30 cellular contexts compared by ENCODE assay signal in the genomic region with DNA sequence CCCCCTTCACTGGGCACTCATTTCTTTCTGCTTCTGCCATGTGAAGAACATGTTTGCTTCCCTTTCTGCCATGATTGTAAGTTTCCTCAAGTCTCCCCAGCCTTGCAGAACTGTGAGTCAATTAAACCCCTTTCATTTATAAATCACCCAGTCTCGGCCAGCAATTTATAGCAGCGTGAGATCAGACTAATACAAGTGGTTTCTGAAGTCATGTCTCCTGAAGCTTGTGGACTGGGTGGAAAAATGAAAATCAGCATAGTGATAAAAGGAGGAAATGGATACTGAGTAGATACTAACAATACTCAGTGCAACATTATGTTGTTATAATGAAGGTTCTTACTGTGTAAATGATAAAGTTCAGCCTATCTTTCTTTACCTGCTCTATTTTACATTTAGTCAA. TPM values are rescaled to one million over a fixed set of nuclear protein-coding genes. Genes with fewer than 3 reads are reported as not detected.
A peak's percentile ranks its signal among the peaks of the same experiment; 100 is the strongest.
DNase-seq lines count a peak whose midpoint lies in the region; ATAC-seq, FAIRE-seq and TF ChIP-seq lines count a peak whose summit lies in the region.
"Had no signal": no experiment of that assay in that cellular context is flagged by ENCODE, and none has a peak within 500 bp of the region (broad histone marks: within the 10 kb centered on the region; RNA-seq: fewer than 3 reads in every experiment).

No MANE protein-coding gene starts in this region.

- no peak overlapping the region for H2AFZ ChIP-seq in GM12878 (ENCODE audit: control insufficient read depth, low read depth, low read length)
- H2AFZ ChIP-seq: hepatocyte had no signal

- H3K4me3 ChIP-seq in GM12878: no peak overlapping the region
- no peak overlapping the region for H3K4me3 ChIP-seq in BE2C (ENCODE audit: low read depth, low read length)
- H3K4me3 ChIP-seq: gastroesophageal sphincter, hepatocyte, SJCRH30 had no signal

- peaks cover 32% of the 10 kb centered on the region for H3K36me3 Mint-ChIP-seq in stimulated activated effector memory CD8-positive, alpha-beta T cell treated with anti-CD3 and anti-CD28 coated beads, Interleukin-12 subunit alpha, Interleukin-12 subunit beta, amount 100 ng/mL, for 72 hours

- H3K9me3 Mint-ChIP-seq in stimulated activated effector memory CD8-positive, alpha-beta T cell treated with anti-CD3 and anti-CD28 coated beads, Interleukin-12 subunit alpha, Interleukin-12 subunit beta, amount 100 ng/mL, for 72 hours: no peaks in the 10 kb centered on the region
- H3K9me3 Mint-ChIP-seq: activated T-cell treated with anti-CD3 and anti-CD28 coated beads, Interleukin-2, amount 50 U/mL, for 72 hours; CD4-positive, alpha-beta T cell; nephron progenitor cell; stimulated activated naive B cell treated with anti-CD40 and anti-IgM and Interleukin-4, amounts not matched to agents 10 μg/mL and 1 μg/mL and 100 μg/mL, for 72 hours; T-cell had no signal

- H3K27ac Mint-ChIP-seq in stimulated activated effector memory CD8-positive, alpha-beta T cell treated with anti-CD3 and anti-CD28 coated beads, Interleukin-12 subunit alpha, Interleukin-12 subunit beta, amount 100 ng/mL, for 72 hours: peak overlapping the region; percentile 11
- H3K27ac Mint-ChIP-seq: activated T-cell treated with anti-CD3 and anti-CD28 coated beads, Interleukin-2, amount 50 U/mL, for 72 hours; CD4-positive, alpha-beta T cell; nephron progenitor cell; stimulated activated naive B cell treated with anti-CD40 and anti-IgM and Interleukin-4, amounts not matched to agents 10 μg/mL and 1 μg/mL and 100 μg/mL, for 72 hours; T-cell had no signal

- peak; percentile 10 for DNase-seq in NCI-H2227 (lab: John Stamatoyannopoulos, UW; ENCODE audit: unreplicated experiment)
- no peak for DNase-seq in NCI-H2227 treated with DMSO at 0.1 percent for 48 hours (lab: John Stamatoyannopoulos, UW)
- no peak for DNase-seq in GM12878 (ENCODE audit: low read depth, low spot score)
- no peak for DNase-seq in stimulated activated effector memory CD8-positive, alpha-beta T cell treated with anti-CD3 and anti-CD28 coated beads, Interleukin-12 subunit alpha, Interleukin-12 subunit beta, amount 100 ng/mL, for 72 hours (ENCODE audit: low spot score in 2 of 2)
- no peak for DNase-seq in UCSD-AML1 (lab: John Stamatoyannopoulos, UW; ENCODE audit: unreplicated experiment)
- no peak for DNase-seq in BE2C
- DNase-seq: 8988T; activated CD4-positive, alpha-beta T cell treated with anti-CD3 and anti-CD28 coated beads, Interleukin-2, amount 50 U/mL, for 1 hour; activated CD4-positive, CD25-positive, alpha-beta regulatory T cell; activated naive CD4-positive, alpha-beta T cell; activated T-cell treated with anti-CD3 and anti-CD28 coated beads, Interleukin-2, amount 50 U/mL, for 72 hours; amniotic stem cell; CD4-positive, alpha-beta T cell; effector CD4-positive, alpha-beta T cell; HCEC 1CT; Kasumi-1; left cardiac atrium; NCI-H1694 treated with DMSO at 0.1 percent for 48 hours; NCI-H510A; nephron progenitor cell; RPMI8226; SJCRH30; stimulated activated naive B cell treated with anti-CD40 and anti-IgM and Interleukin-4, amounts not matched to agents 10 μg/mL and 1 μg/mL and 100 μg/mL, for 72 hours; T-cell had no signal

- no peaks in the 10 kb centered on the region for H3K27me3 ChIP-seq in GM12878 (replicated peaks in 1 of 2; ENCODE audit: control insufficient read depth in 2 of 2, insufficient read depth in 2 of 2, low read length in 1 of 2)
- H3K27me3 ChIP-seq in BE2C: no peaks in the 10 kb centered on the region
- H3K27me3 ChIP-seq: gastroesophageal sphincter, hepatocyte, SJCRH30 had no signal

- no TSS peak for BruUV-seq in GM12878 (replicated peaks; lab: Mats Ljungman, UMichigan)

- H3K79me2 ChIP-seq in GM12878 (ENCODE audit: control insufficient read depth, insufficient read depth, low read length): no peaks in the 10 kb centered on the region
- H3K79me2 ChIP-seq: hepatocyte had no signal

- no peak for FAIRE-seq in GM12878 (lab: Jason Lieb, UNC)
- FAIRE-seq: D721Med, GM18507 had no signal

- no peak for TF ChIP-seq EP300 in GM12878 (IDR thresholded peaks at IDR 0.05; ENCODE audit: borderline replicate concordance in 1 of 2, control insufficient read depth in 1 of 2, low read depth in 2 of 2, low read length in 2 of 2)

- peaks cover 5% of the 10 kb centered on the region for H3K4me1 Mint-ChIP-seq in stimulated activated effector memory CD8-positive, alpha-beta T cell treated with anti-CD3 and anti-CD28 coated beads, Interleukin-12 subunit alpha, Interleukin-12 subunit beta, amount 100 ng/mL, for 72 hours
- H3K4me1 Mint-ChIP-seq: nephron progenitor cell had no signal

- in situ Hi-C loops in GM12878 (cut with MboI): no loop called here

- intact Hi-C loops in GM12878 (cut with micrococcal nuclease; ENCODE audit: unreplicated experiment): no loop called here

- CTCF ChIA-PET in GM12878 (lab: Yijun Ruan, JAX): interaction anchor here (0.6 to 2.7 kb wide), 4 partner anchors 13 to 83 kb away, joined by 3 to 15 read pairs (median 4); no protein-coding TSS in a partner anchor

- no peaks in the 10 kb centered on the region; the same call in none of the 2 replicates for H3K4me1 ChIP-seq in GM12878 (ENCODE audit: control insufficient read depth, insufficient read depth, low read length)
- no peaks in the 10 kb centered on the region for H3K4me1 ChIP-seq in BE2C
- H3K4me1 ChIP-seq: SJCRH30 had no signal

- RAD21 ChIA-PET in GM12878 (lab: Charles Lee; ENCODE audit: unreplicated experiment): interaction anchor here (0.6 kb wide), 1 partner anchor 13 kb away, joined by 3 read pairs; no protein-coding TSS in a partner anchor

- TF ChIP-seq RAD21 in GM12878 (IDR thresholded peaks at IDR 0.05; ENCODE audit: insufficient read depth, low read depth, low read length): no peak

- H3K4me2 ChIP-seq in GM12878 (ENCODE audit: control insufficient read depth, insufficient read depth): no peak overlapping the region
- H3K4me2 ChIP-seq: hepatocyte had no signal

- H3K36me3 ChIP-seq in GM12878 (ENCODE audit: control insufficient read depth in 2 of 2, insufficient read depth in 2 of 2, low read length in 1 of 2) (peaks cover 2 to 6% of the 10 kb centered on the region in 2 experiments; a peak in 2 of 4 replicates), BE2C (peaks cover 11% of the 10 kb centered on the region; the same call in 1 of the 2 replicates)

- H3K9ac ChIP-seq in GM12878 (ENCODE audit: control insufficient read depth, insufficient read depth, low read length): no peak overlapping the region

- no peak overlapping the region for H3K27ac ChIP-seq in GM12878 (ENCODE audit: control insufficient read depth, insufficient read depth)
- H3K27ac ChIP-seq: gastroesophageal sphincter, hepatocyte, SJCRH30 had no signal

- H3K4me3 Mint-ChIP-seq in stimulated activated effector memory CD8-positive, alpha-beta T cell treated with anti-CD3 and anti-CD28 coated beads, Interleukin-12 subunit alpha, Interleukin-12 subunit beta, amount 100 ng/mL, for 72 hours: no peak overlapping the region
- H3K4me3 Mint-ChIP-seq: activated T-cell treated with anti-CD3 and anti-CD28 coated beads, Interleukin-2, amount 50 U/mL, for 72 hours; CD4-positive, alpha-beta T cell; nephron progenitor cell; stimulated activated naive B cell treated with anti-CD40 and anti-IgM and Interleukin-4, amounts not matched to agents 10 μg/mL and 1 μg/mL and 100 μg/mL, for 72 hours; T-cell had no signal

- POLR2A ChIA-PET in GM12878 (lab: Charles Lee): interaction anchor here (1.3 kb wide), 1 partner anchor 85 kb away, joined by 4 read pairs; no protein-coding TSS in a partner anchor

- H3K9me3 ChIP-seq in GM12878 (replicated peaks; ENCODE audit: control insufficient read depth, insufficient read depth, low read length): no peaks in the 10 kb centered on the region
- H3K9me3 ChIP-seq in BE2C: no peaks in the 10 kb centered on the region
- H3K9me3 ChIP-seq: gastroesophageal sphincter, SJCRH30 had no signal

- TF ChIP-seq CTCF in GM12878 (IDR thresholded peaks at IDR 0.05 in 2 of 3, conservative IDR thresholded peaks at IDR 0.05 in 1 of 3; ENCODE audit: control insufficient read depth in 2 of 3, extremely low read depth in 1 of 3, insufficient read depth in 1 of 3, low read depth in 3 of 3, low read length in 3 of 3): no peak
- no peak for TF ChIP-seq CTCF in BE2C (IDR thresholded peaks at IDR 0.05; ENCODE audit: low read depth, low read length)

- SMC1A ChIA-PET in GM12878 (lab: Charles Lee; ENCODE audit: uncharacterized antibody, unreplicated experiment): interaction anchor here (1.3 to 1.9 kb wide), 2 partner anchors 32 to 154 kb away, joined by 3 to 4 read pairs; a partner anchor contains a TSS

- H4K20me1 ChIP-seq in GM12878 (ENCODE audit: control insufficient read depth, insufficient read depth): no peaks in the 10 kb centered on the region

- WGBS in GM12878 (ENCODE audit: insufficient coverage, insufficient replicate concordance, low lambda C conversion rate, missing lambda C conversion rate): 30% methylated on average over 2 of the region's 2 CpGs

- no peak for TF ChIP-seq POLR2A in GM12878 (IDR thresholded peaks at IDR 0.05; ENCODE audit: low read depth, low read length)

- ATAC-seq in GM21360 (IDR thresholded peaks at IDR 0.05; ENCODE audit: unreplicated experiment) (peak; percentile 43), GM12878 (peak; percentile 42), HG02642 (IDR thresholded peaks at IDR 0.05; ENCODE audit: poor library complexity, unreplicated experiment) (no peak)
- no peak for ATAC-seq in stimulated activated effector memory CD8-positive, alpha-beta T cell treated with anti-CD3 and anti-CD28 coated beads, Interleukin-12 subunit alpha, Interleukin-12 subunit beta, amount 100 ng/mL, for 72 hours
- ATAC-seq: activated T-cell treated with anti-CD3 and anti-CD28 coated beads, Interleukin-2, amount 50 U/mL, for 72 hours; gastroesophageal sphincter; stimulated activated naive B cell treated with anti-CD40 and anti-IgM and Interleukin-4, amounts not matched to agents 10 μg/mL and 1 μg/mL and 100 μg/mL, for 72 hours; T-cell had no signal

RNA-seq across cellular contexts. Expression of a gene that starts 35.1 kb away (rescaled TPM):
- 185 and 188 TPM in 2 replicates for total RNA-seq in GM12878 (2013; cell fraction: nucleolus; rRNA removed)
- 47.1 and 66.6 TPM in 2 replicates for total RNA-seq in GM12878 (2014; rRNA removed)
- 56.8 and 60.7 TPM in 2 replicates for total RNA-seq in GM12878 (2014; rRNA removed; fragmentation: Illumina TruSeq; extraction: Trizol)
- total RNA-seq in GM12878 (2021): 58.4 and 63.3 TPM in 2 replicates
- polyA plus RNA-seq in GM12878 (2011; ENCODE audit: low read depth): 24.2 TPM
- polyA plus RNA-seq in GM12878 (2011; rRNA removed): 59.6 and 72.4 TPM in 2 replicates
- 42.4 and 46.2 TPM in 2 replicates for polyA plus RNA-seq in GM12878 (2011; cell fraction: cytosol; rRNA removed)
- 110 and 163 TPM in 2 replicates for polyA plus RNA-seq in GM12878 (2011; cell fraction: nucleus; rRNA removed)
- polyA plus RNA-seq in GM12878 (2012): 24.6 and 34.4 TPM in 2 replicates
- polyA plus RNA-seq in GM12878 (2014; fragmentation: Illumina TruSeq; extraction: Trizol): 43.6 and 59.2 TPM in 2 replicates
- 10 to 100 TPM; 20.8 to 23.1 TPM for polyA plus RNA-seq in GM12878 (2014; fragmentation: Nextera tagmentation; extraction: Ambion mirVana)
- polyA plus RNA-seq in GM12878 (2014; rRNA removed): 34.5 and 41.1 TPM in 2 replicates
- polyA plus RNA-seq in GM12878 (2016; fragmentation: Nextera tagmentation; extraction: Ambion mirVana): 10 to 100 TPM; 64.9 to 73.1 TPM
- polyA minus RNA-seq in GM12878 (2011; rRNA and poly(A)+ RNA removed): 112 and 115 TPM in 2 replicates
- 24.5 and 31.7 TPM in 2 replicates for polyA minus RNA-seq in GM12878 (2011; cell fraction: cytosol; rRNA and poly(A)+ RNA removed)
- polyA minus RNA-seq in GM12878 (2011; cell fraction: nucleus; rRNA and poly(A)+ RNA removed): 85.1 and 112 TPM in 2 replicates
- 31.4 TPM for polyA plus RNA-seq in BE2C (2012; ENCODE audit: insufficient read depth, insufficient read length, low read depth)

Comparison
In these comparisons a context has a peak if more than half of its experiments do, and no peak if none do; other contexts are left out.
1. ATAC-seq: peak in GM21360 (single experiment) and GM12878 (single experiment); none in stimulated activated effector memory CD8-positive, alpha-beta T cell treated with anti-CD3 and anti-CD28 coated beads, Interleukin-12 subunit alpha, Interleukin-12 subunit beta, amount 100 ng/mL, for 72 hours (single experiment) and HG02642 (single experiment).